In genomic region chr15:69568621-69569020, GRCh38 we compare ENCODE assay signal across 17 cellular contexts.
A peak's percentile ranks its signal among the peaks of the same experiment; 100 is the strongest.
DNase-seq lines count a peak whose midpoint lies in the region; ATAC-seq, FAIRE-seq and TF ChIP-seq lines count a peak whose summit lies in the region.
"Had no signal": no experiment of that assay in that cellular context is flagged by ENCODE, and none has a peak within 500 bp of the region (broad histone marks: within the 10 kb centered on the region; RNA-seq: fewer than 3 reads in every experiment).

No MANE protein-coding gene starts in this region.

- H3K36me3 Mint-ChIP-seq in MCF 10A (ENCODE audit: insufficient read depth, unreplicated experiment): no peaks in the 10 kb centered on the region
- H3K36me3 Mint-ChIP-seq: natural killer cell treated with Interleukin-12 subunit alpha and Interleukin-12 subunit beta and Interleukin-15 and Interleukin-18, amount 100 ng/mL, for 72 hours had no signal

- TF ChIP-seq CTCF in MCF 10A (IDR thresholded peaks at IDR 0.05; ENCODE audit: unreplicated experiment) (no peak), breast epithelium (IDR thresholded peaks at IDR 0.05) (no peak), ascending aorta (IDR thresholded peaks at IDR 0.05) (no peak)

- POLR2A ChIA-PET in MCF 10A (lab: Yijun Ruan, JAX): no interaction called here

- intact Hi-C loops in MCF 10A (cut with micrococcal nuclease) (no loop called here), breast epithelium (cut with DNase I; ENCODE audit: low total_unique reads) (no loop called here), ascending aorta (cut with DNase I) (loop anchor here (1.0 kb wide), 1 partner anchor 11 kb away; no protein-coding TSS in a partner anchor)

- H3K27ac ChIP-seq in breast epithelium (no peak overlapping the region), ascending aorta (peak overlapping the region; percentile 63 to 68)
- H3K27ac ChIP-seq: 22Rv1 had no signal

- no peak overlapping the region for H3K27ac Mint-ChIP-seq in MCF 10A (ENCODE audit: low read depth, unreplicated experiment)
- H3K27ac Mint-ChIP-seq: natural killer cell treated with Interleukin-12 subunit alpha and Interleukin-12 subunit beta and Interleukin-15 and Interleukin-18, amount 100 ng/mL, for 72 hours had no signal

- FAIRE-seq in frontal cortex (lab: Jason Lieb, UNC): no peak
- FAIRE-seq: H1 had no signal

- H3K4me1 Mint-ChIP-seq in MCF 10A (ENCODE audit: insufficient read depth, unreplicated experiment): no peaks in the 10 kb centered on the region

- no peaks in the 10 kb centered on the region for H3K9me3 Mint-ChIP-seq in MCF 10A (ENCODE audit: unreplicated experiment)
- H3K9me3 Mint-ChIP-seq: natural killer cell treated with Interleukin-12 subunit alpha and Interleukin-12 subunit beta and Interleukin-15 and Interleukin-18, amount 100 ng/mL, for 72 hours had no signal

- H3K9me3 ChIP-seq in breast epithelium (no peaks in the 10 kb centered on the region), ascending aorta (no peaks in the 10 kb centered on the region)

- TF ChIP-seq POLR2A in breast epithelium (IDR thresholded peaks at IDR 0.05): no peak

- ATAC-seq in GM19324 (IDR thresholded peaks at IDR 0.05; ENCODE audit: low FRiP score, unreplicated experiment): no peak
- ATAC-seq in HG03159 (IDR thresholded peaks at IDR 0.05; ENCODE audit: unreplicated experiment): no peak
- ATAC-seq: natural killer cell treated with Interleukin-12 subunit alpha and Interleukin-12 subunit beta and Interleukin-15 and Interleukin-18, amount 100 ng/mL, for 72 hours had no signal

- CTCF ChIA-PET in MCF 10A (lab: Yijun Ruan, JAX): interaction anchor here (0.6 to 1.0 kb wide), 2 partner anchors 9 to 11 kb away, joined by 3 read pairs; no protein-coding TSS in a partner anchor

- H3K4me3 Mint-ChIP-seq in MCF 10A (ENCODE audit: unreplicated experiment): no peak overlapping the region
- H3K4me3 Mint-ChIP-seq: natural killer cell treated with Interleukin-12 subunit alpha and Interleukin-12 subunit beta and Interleukin-15 and Interleukin-18, amount 100 ng/mL, for 72 hours had no signal

- H3K4me3 ChIP-seq in breast epithelium (no peak overlapping the region), ascending aorta (no peak overlapping the region)

- H3K4me1 ChIP-seq in breast epithelium: no peaks in the 10 kb centered on the region
- peaks cover 3 to 9% of the 10 kb centered on the region in 2 donors for H3K4me1 ChIP-seq in ascending aorta

- BruUV-seq in MCF 10A (replicated peaks; lab: Mats Ljungman, UMichigan): no TSS peak

- peak; percentile 79 for DNase-seq in MCF 10A (ENCODE audit: unreplicated experiment)
- no peak for DNase-seq in breast epithelium (ENCODE audit: low spot score in 2 of 2)
- DNase-seq in ascending aorta (ENCODE audit: low spot score in 2 of 2): peak in 1 of 2 donors; percentile 84
- peak; percentile 13 for DNase-seq in fibroblast of the conjunctiva (ENCODE audit: low read depth)
- DNase-seq in frontal cortex (ENCODE audit: low spot score in 2 of 2): no peak
- no peak for DNase-seq in stimulated activated CD8-positive, alpha-beta memory T cell treated with anti-CD3 and anti-CD28 coated beads, Interleukin-4, amount 100 ng/mL, for 48 hours
- DNase-seq: activated gamma-delta T cell; caudate nucleus; COR-L47; NCI-H2029 treated with DMSO at 0.1 percent for 48 hours; retina; stimulated activated naive CD4-positive, alpha-beta T cell had no signal

- H3K36me3 ChIP-seq in breast epithelium (no peaks in the 10 kb centered on the region), ascending aorta (no peaks in the 10 kb centered on the region)

- H3K27me3 Mint-ChIP-seq in MCF 10A (ENCODE audit: insufficient read depth, unreplicated experiment): no peaks in the 10 kb centered on the region

- no peaks in the 10 kb centered on the region for H3K27me3 ChIP-seq in breast epithelium
- no peaks in the 10 kb centered on the region for H3K27me3 ChIP-seq in ascending aorta

Comparison
In these comparisons a context has a peak if more than half of its experiments do, and no peak if none do; other contexts are left out.
1. DNase-seq: peak in MCF 10A (single experiment) and fibroblast of the conjunctiva (single experiment); none in breast epithelium (0 of 2), frontal cortex (0 of 2) and stimulated activated CD8-positive, alpha-beta memory T cell treated with anti-CD3 and anti-CD28 coated beads, Interleukin-4, amount 100 ng/mL, for 48 hours (single experiment).
2. H3K27ac ChIP-seq: peak in ascending aorta (2 of 2); none in breast epithelium (0 of 2).